16 cellular contexts compared by ENCODE assay signal in the genomic region with DNA sequence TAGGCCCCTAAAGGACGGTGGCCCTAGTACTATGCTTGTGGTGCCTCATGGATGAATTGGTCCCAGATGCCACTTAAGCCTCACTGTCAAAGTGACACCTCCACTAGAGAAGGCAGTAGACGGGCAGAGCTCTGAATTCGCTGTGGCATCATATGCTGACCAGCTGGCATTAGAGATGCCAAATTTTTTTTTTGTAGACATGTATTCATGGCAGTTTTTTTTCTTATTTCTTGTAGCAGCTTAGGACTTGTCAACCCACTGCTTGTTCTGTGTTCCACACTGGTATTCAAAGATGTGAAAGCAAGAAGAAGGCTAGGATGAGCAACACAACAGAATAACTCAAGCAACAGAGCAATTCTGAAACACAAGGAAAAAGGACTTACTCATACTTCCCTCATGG.
DNase-seq lines count a peak whose midpoint lies in the region; ATAC-seq and TF ChIP-seq lines count a peak whose summit lies in the region.
"Had no signal": no experiment of that assay in that cellular context is flagged by ENCODE, and none has a peak within 500 bp of the region (broad histone marks: within the 10 kb centered on the region; RNA-seq: fewer than 3 reads in every experiment).

No MANE protein-coding gene starts in this region.

- H3K9me3 ChIP-seq in osteoblast (ENCODE audit: low read depth, low read length): no peaks in the 10 kb centered on the region
- H3K9me3 ChIP-seq in BE2C: no peaks in the 10 kb centered on the region

- ATAC-seq in left colon: no peak
- ATAC-seq: HCT116 had no signal

- peak overlapping the region; percentile 40 for H2AFZ ChIP-seq in osteoblast (ENCODE audit: low read length)

- H4K20me1 ChIP-seq in osteoblast (ENCODE audit: insufficient read depth, low read length): no peaks in the 10 kb centered on the region

- intact Hi-C loops in left colon (cut with DNase I, micrococcal nuclease): no loop called here

- H3K27me3 ChIP-seq in osteoblast (ENCODE audit: insufficient read depth, low read length) (no peaks in the 10 kb centered on the region), BE2C (no peaks in the 10 kb centered on the region)

- H3K36me3 ChIP-seq in osteoblast (ENCODE audit: insufficient read depth, low read length): no peaks in the 10 kb centered on the region
- no peaks in the 10 kb centered on the region for H3K36me3 ChIP-seq in BE2C

- DNase-seq in AG10803 (ENCODE audit: low read depth) (peak; percentile 29), NCI-H446 treated with DMSO at 0.1 percent for 48 hours (lab: John Stamatoyannopoulos, UW) (peak; percentile 22), dermis blood vessel endothelial cell (peak; percentile 16), osteoblast (ENCODE audit: insufficient read length, low spot score, missing footprints) (no peak), BE2C (no peak), left colon (no peak)
- no peak for DNase-seq in stimulated activated CD8-positive, alpha-beta memory T cell treated with anti-CD3 and anti-CD28 coated beads, Interleukin-4, amount 100 ng/mL, for 48 hours
- DNase-seq: CD4-positive, alpha-beta memory T cell; DMS153; DND-41; GF-D8; IMR-90; KBM-7 had no signal

- no peaks in the 10 kb centered on the region for H3K79me2 ChIP-seq in osteoblast (ENCODE audit: insufficient read depth, low read length)

- H3K4me3 ChIP-seq in AG10803 (ENCODE audit: low read length) (no peak overlapping the region), osteoblast (ENCODE audit: insufficient read depth, low read length) (no peak overlapping the region), BE2C (ENCODE audit: low read depth, low read length) (no peak overlapping the region)

- H3K4me1 ChIP-seq in osteoblast (ENCODE audit: insufficient read depth, low read length): peaks cover 10% of the 10 kb centered on the region
- H3K4me1 ChIP-seq in BE2C: no peaks in the 10 kb centered on the region

- TF ChIP-seq CTCF in AG10803 (conservative IDR thresholded peaks at IDR 0.05; ENCODE audit: low read length) (no peak), osteoblast (IDR thresholded peaks at IDR 0.05; ENCODE audit: extremely low read depth, low read depth, low read length) (no peak), BE2C (IDR thresholded peaks at IDR 0.05; ENCODE audit: low read depth, low read length) (no peak)

- H3K4me2 ChIP-seq in osteoblast (ENCODE audit: insufficient read depth, low read length): no peak overlapping the region

- H3K27ac ChIP-seq in osteoblast (ENCODE audit: low read depth, low read length): no peak overlapping the region
- H3K27ac ChIP-seq: 22Rv1, C4-2B had no signal

Comparison
In these comparisons a context has a peak if more than half of its experiments do, and no peak if none do; other contexts are left out.
1. DNase-seq: peak in AG10803 (single experiment), NCI-H446 treated with DMSO at 0.1 percent for 48 hours (single experiment) and dermis blood vessel endothelial cell (single experiment); none in osteoblast (single experiment), stimulated activated CD8-positive, alpha-beta memory T cell treated with anti-CD3 and anti-CD28 coated beads, Interleukin-4, amount 100 ng/mL, for 48 hours (single experiment), BE2C (single experiment) and left colon (0 of 2).